Comparison of ENCODE assay signal across 14 cellular contexts in the genomic region with DNA sequence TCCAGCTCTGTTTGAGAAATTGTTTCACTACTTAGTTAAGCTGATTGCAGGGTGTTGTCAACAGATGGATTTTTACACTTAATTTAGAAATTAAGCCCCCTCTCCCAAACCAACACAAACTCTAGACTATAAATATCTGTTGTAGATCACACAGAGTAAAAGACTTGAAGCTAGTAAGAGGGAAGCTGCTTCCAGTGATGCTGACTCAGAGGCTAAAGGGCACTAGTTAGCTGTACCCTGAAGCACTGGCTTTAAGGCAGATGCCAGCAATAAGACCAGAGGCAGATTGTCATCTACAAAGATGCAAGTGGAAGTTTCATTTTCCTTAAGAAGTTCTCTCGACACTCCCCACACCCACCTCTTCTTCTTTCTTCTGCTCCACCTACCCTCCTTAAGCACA.
DNase-seq lines count a peak whose midpoint lies in the region; ATAC-seq and TF ChIP-seq lines count a peak whose summit lies in the region.
"Had no signal": no experiment of that assay in that cellular context is flagged by ENCODE, and none has a peak within 500 bp of the region (broad histone marks: within the 10 kb centered on the region; RNA-seq: fewer than 3 reads in every experiment).

No MANE protein-coding gene starts in this region.

- TF ChIP-seq CTCF in endodermal cell (conservative IDR thresholded peaks at IDR 0.05) = no peak

- H3K9me3 Mint-ChIP-seq in endodermal cell = peaks cover 14% of the 10 kb centered on the region
- H3K9me3 Mint-ChIP-seq in activated CD4-positive, alpha-beta T cell treated with anti-CD3 and anti-CD28 coated beads for 36 hours (ENCODE audit: low read depth) = peaks cover 12% of the 10 kb centered on the region

- intact Hi-C loops in activated CD4-positive, alpha-beta T cell treated with anti-CD3 and anti-CD28 coated beads for 36 hours (cut with DNase I, micrococcal nuclease) = no loop called here

- H3F3A ChIP-seq in GM23248 (ENCODE audit: insufficient read depth) = 0 out of 2 replicates have a peak, but pooled peaks cover 5% of the 10 kb centered on the region

- no peaks in the 10 kb centered on the region for H3K9me2 ChIP-seq in GM23248 (ENCODE audit: insufficient read depth)

- in situ Hi-C loops in GM23248 (cut with MboI) = no loop called here

- H4K20me1 ChIP-seq in GM23248 (ENCODE audit: insufficient read depth) = no peaks in the 10 kb centered on the region

- H3K79me2 ChIP-seq in GM23248 (ENCODE audit: insufficient read depth) = peaks cover 31% of the 10 kb centered on the region

- H2AFZ ChIP-seq in GM23248 = no peak overlapping the region

- no peaks in the 10 kb centered on the region for H3K9me3 ChIP-seq in GM23248 (ENCODE audit: low read depth)
- peaks cover 29% of the 10 kb centered on the region for H3K9me3 ChIP-seq in endodermal cell (ENCODE audit: control insufficient read depth, low read length)

- H3K4me1 ChIP-seq in GM23248 (ENCODE audit: insufficient read depth) = peaks cover 9% of the 10 kb centered on the region
- H3K4me1 ChIP-seq in endodermal cell (ENCODE audit: control insufficient read depth, insufficient read depth, low read length) = no peaks in the 10 kb centered on the region
- H3K4me1 ChIP-seq: tibial nerve had no signal

- H3K4me3 ChIP-seq in GM23248 (no peak overlapping the region), endodermal cell (ENCODE audit: low read length) (no peak overlapping the region)
- H3K4me3 ChIP-seq: esophagus muscularis mucosa, skin epidermis, tibial nerve had no signal

- H3K36me3 ChIP-seq in GM23248 (ENCODE audit: low read depth) = peaks cover 10% of the 10 kb centered on the region; the same call in 1 of the 2 replicates
- peaks cover 23% of the 10 kb centered on the region for H3K36me3 ChIP-seq in endodermal cell (ENCODE audit: control insufficient read depth, insufficient read depth, low read length)

- H3K9ac ChIP-seq in GM23248 (no peak overlapping the region), endodermal cell (ENCODE audit: extremely low read depth, low read length, poor library complexity, severe bottlenecking) (no peak overlapping the region)

- H3K27me3 Mint-ChIP-seq in endodermal cell (ENCODE audit: insufficient read depth) = no peaks in the 10 kb centered on the region
- H3K27me3 Mint-ChIP-seq in activated CD4-positive, alpha-beta T cell treated with anti-CD3 and anti-CD28 coated beads for 36 hours = no peaks in the 10 kb centered on the region
- H3K27me3 Mint-ChIP-seq: naive B cell had no signal

- no peak for ATAC-seq in activated CD4-positive, alpha-beta T cell treated with anti-CD3 and anti-CD28 coated beads for 36 hours
- ATAC-seq: activated T-cell treated with anti-CD3 and anti-CD28 coated beads, Interleukin-2, amount 50 U/mL, for 72 hours had no signal

- CTCF ChIA-PET in activated CD4-positive, alpha-beta T cell treated with anti-CD3 and anti-CD28 coated beads for 36 hours (lab: Charles Lee) = interaction anchor here (1.0 kb wide), 1 partner anchor 8 kb away, joined by 3 read pairs; no protein-coding TSS in a partner anchor

- no peak overlapping the region for H3K27ac Mint-ChIP-seq in endodermal cell
- no peak overlapping the region for H3K27ac Mint-ChIP-seq in activated CD4-positive, alpha-beta T cell treated with anti-CD3 and anti-CD28 coated beads for 36 hours
- H3K27ac Mint-ChIP-seq: activated T-cell treated with anti-CD3 and anti-CD28 coated beads, Interleukin-2, amount 50 U/mL, for 72 hours; naive B cell had no signal

- no peak overlapping the region for H3K4me3 Mint-ChIP-seq in endodermal cell
- no peak overlapping the region for H3K4me3 Mint-ChIP-seq in activated CD4-positive, alpha-beta T cell treated with anti-CD3 and anti-CD28 coated beads for 36 hours
- H3K4me3 Mint-ChIP-seq: activated T-cell treated with anti-CD3 and anti-CD28 coated beads, Interleukin-2, amount 50 U/mL, for 72 hours; naive B cell had no signal

- no peaks in the 10 kb centered on the region for H3K27me3 ChIP-seq in GM23248 (replicated peaks; ENCODE audit: insufficient read depth)
- H3K27me3 ChIP-seq in endodermal cell (ENCODE audit: control insufficient read depth, insufficient read depth, low read length, poor library complexity, severe bottlenecking) = no peaks in the 10 kb centered on the region
- H3K27me3 ChIP-seq: esophagus muscularis mucosa, tibial nerve had no signal

- 89 to 90% methylated on average over 1 of the region's 1 CpG for WGBS in GM23248 (ENCODE audit: low coverage in 1 of 2, low lambda C conversion rate in 2 of 2, missing lambda C conversion rate in 2 of 2), 2 experiments
- WGBS in endodermal cell (ENCODE audit: insufficient coverage in 1 of 2, insufficient read length in 1 of 2), 2 experiments = 100% methylated on average over 1 of the region's 1 CpG; no CpG with 5 or more reads in 1 of the 2 experiments

- H3K4me2 ChIP-seq in GM23248 (ENCODE audit: unreplicated experiment) = no peak overlapping the region

- POLR2A ChIA-PET in activated CD4-positive, alpha-beta T cell treated with anti-CD3 and anti-CD28 coated beads for 36 hours (lab: Charles Lee) = no interaction called here

- H3K36me3 Mint-ChIP-seq in endodermal cell (ENCODE audit: low read depth) = peaks cover 45% of the 10 kb centered on the region
- H3K36me3 Mint-ChIP-seq in activated CD4-positive, alpha-beta T cell treated with anti-CD3 and anti-CD28 coated beads for 36 hours (ENCODE audit: low read depth) = peaks cover 36% of the 10 kb centered on the region

- DNase-seq in GM23248 = peak; percentile 74
- peak; percentile 73 for DNase-seq in RPMI7951 (ENCODE audit: low read depth)
- peak; percentile 63 for DNase-seq in fibroblast of gingiva (ENCODE audit: low read depth)
- peak; percentile 81 for DNase-seq in renal cortical epithelial cell (ENCODE audit: low read depth)
- DNase-seq in MV-4-11 (lab: John Stamatoyannopoulos, UW) = no peak
- no peak for DNase-seq in endodermal cell
- no peak for DNase-seq in COR-L47 (lab: John Stamatoyannopoulos, UW)
- DNase-seq in activated CD4-positive, alpha-beta T cell treated with anti-CD3 and anti-CD28 coated beads for 36 hours = no peak
- DNase-seq: activated T-cell treated with anti-CD3 and anti-CD28 coated beads, Interleukin-2, amount 50 U/mL, for 72 hours; naive B cell; NCI-H748 treated with DMSO at 0.1 percent for 48 hours had no signal

- H3K27ac ChIP-seq in GM23248 (no peak overlapping the region), endodermal cell (ENCODE audit: low read depth, low read length) (no peak overlapping the region)
- H3K27ac ChIP-seq: esophagus muscularis mucosa, skin epidermis, tibial nerve had no signal

- no peaks in the 10 kb centered on the region for H3K4me1 Mint-ChIP-seq in endodermal cell
- peaks cover 5% of the 10 kb centered on the region for H3K4me1 Mint-ChIP-seq in activated CD4-positive, alpha-beta T cell treated with anti-CD3 and anti-CD28 coated beads for 36 hours
- H3K4me1 Mint-ChIP-seq: naive B cell had no signal

Comparison
In these comparisons a context has a peak if more than half of its experiments do, and no peak if none do; other contexts are left out.
1. DNase-seq: peak in GM23248 (single experiment), RPMI7951 (single experiment), fibroblast of gingiva (single experiment) and renal cortical epithelial cell (single experiment); none in MV-4-11 (single experiment), endodermal cell (single experiment), COR-L47 (single experiment) and activated CD4-positive, alpha-beta T cell treated with anti-CD3 and anti-CD28 coated beads for 36 hours (single experiment).